Comparison of ENCODE assay signal across 1 cellular context in genomic region chr4:83231620-83232056, GRCh38.
TF ChIP-seq lines count a peak whose summit lies in the region.

No MANE protein-coding gene starts in this region.

TF ChIP-seq in SK-N-SH, 30 proteins besides CTCF, POLR2A, EP300 and RAD21 (continued from another document):
- no peak for TF ChIP-seq ZBTB33 (IDR thresholded peaks at IDR 0.05; ENCODE audit: borderline replicate concordance, low read depth)
- no peak for TF ChIP-seq TAF1 (IDR thresholded peaks at IDR 0.05; ENCODE audit: borderline replicate concordance, low read depth, low read length)
- TF ChIP-seq TEAD4 (IDR thresholded peaks at IDR 0.05; ENCODE audit: borderline replicate concordance, insufficient read depth) = no peak
- TF ChIP-seq RCOR1 (IDR thresholded peaks at IDR 0.05; ENCODE audit: low read length) = no peak
- TF ChIP-seq SMC3 (IDR thresholded peaks at IDR 0.05; ENCODE audit: low read depth, low read length) = no peak
- no peak for TF ChIP-seq RFX5 (IDR thresholded peaks at IDR 0.05; ENCODE audit: low read length)
- TF ChIP-seq FOSL2 (IDR thresholded peaks at IDR 0.05; ENCODE audit: borderline replicate concordance, low read depth) = no peak
- TF ChIP-seq RXRA (IDR thresholded peaks at IDR 0.05; ENCODE audit: borderline replicate concordance, low read depth) = no peak
- no peak for TF ChIP-seq NFIC (IDR thresholded peaks at IDR 0.05; ENCODE audit: borderline replicate concordance)
- no peak for TF ChIP-seq ELF1 (IDR thresholded peaks at IDR 0.05)
- no peak for TF ChIP-seq SIN3A (IDR thresholded peaks at IDR 0.05; ENCODE audit: borderline replicate concordance, low read depth, low read length)
